Comparison of ENCODE assay signal across 1 cellular context in the genomic region with DNA sequence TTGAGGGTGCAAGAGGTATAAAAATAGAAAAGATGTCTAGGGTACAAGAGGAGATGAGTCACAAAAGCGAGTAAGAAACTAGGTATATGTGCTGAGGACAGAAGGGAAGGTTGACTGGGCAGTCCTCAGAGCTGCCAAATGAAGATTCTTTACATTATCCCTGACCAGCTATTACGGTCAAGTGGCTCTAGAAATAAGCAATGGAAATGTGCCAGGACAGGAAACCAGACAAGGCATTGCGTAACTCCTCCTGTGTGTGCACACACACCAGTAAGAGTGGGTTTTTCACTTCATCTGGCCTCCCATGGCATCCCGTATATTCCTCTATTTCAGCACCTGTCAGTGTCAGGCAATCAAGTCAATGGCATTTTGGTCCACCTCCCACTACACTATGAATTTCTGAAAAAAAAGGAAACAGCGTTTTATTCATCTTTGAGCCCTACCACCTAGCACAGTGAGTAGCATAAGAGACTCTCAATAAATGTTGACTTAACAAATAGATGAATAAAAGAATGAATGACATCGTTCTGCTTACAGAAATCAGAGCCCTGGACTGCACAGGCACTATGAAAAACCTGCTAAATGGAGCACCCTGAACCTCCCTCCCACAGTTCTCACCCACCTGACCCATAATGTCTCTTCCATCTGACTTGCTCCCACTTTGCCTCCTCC.
TF ChIP-seq lines count a peak whose summit lies in the region.

No MANE protein-coding gene starts in this region.

TF ChIP-seq in GM23338, 12 proteins besides CTCF, POLR2A, EP300 and RAD21 (continued from another document):
- TF ChIP-seq, protein P1, sequence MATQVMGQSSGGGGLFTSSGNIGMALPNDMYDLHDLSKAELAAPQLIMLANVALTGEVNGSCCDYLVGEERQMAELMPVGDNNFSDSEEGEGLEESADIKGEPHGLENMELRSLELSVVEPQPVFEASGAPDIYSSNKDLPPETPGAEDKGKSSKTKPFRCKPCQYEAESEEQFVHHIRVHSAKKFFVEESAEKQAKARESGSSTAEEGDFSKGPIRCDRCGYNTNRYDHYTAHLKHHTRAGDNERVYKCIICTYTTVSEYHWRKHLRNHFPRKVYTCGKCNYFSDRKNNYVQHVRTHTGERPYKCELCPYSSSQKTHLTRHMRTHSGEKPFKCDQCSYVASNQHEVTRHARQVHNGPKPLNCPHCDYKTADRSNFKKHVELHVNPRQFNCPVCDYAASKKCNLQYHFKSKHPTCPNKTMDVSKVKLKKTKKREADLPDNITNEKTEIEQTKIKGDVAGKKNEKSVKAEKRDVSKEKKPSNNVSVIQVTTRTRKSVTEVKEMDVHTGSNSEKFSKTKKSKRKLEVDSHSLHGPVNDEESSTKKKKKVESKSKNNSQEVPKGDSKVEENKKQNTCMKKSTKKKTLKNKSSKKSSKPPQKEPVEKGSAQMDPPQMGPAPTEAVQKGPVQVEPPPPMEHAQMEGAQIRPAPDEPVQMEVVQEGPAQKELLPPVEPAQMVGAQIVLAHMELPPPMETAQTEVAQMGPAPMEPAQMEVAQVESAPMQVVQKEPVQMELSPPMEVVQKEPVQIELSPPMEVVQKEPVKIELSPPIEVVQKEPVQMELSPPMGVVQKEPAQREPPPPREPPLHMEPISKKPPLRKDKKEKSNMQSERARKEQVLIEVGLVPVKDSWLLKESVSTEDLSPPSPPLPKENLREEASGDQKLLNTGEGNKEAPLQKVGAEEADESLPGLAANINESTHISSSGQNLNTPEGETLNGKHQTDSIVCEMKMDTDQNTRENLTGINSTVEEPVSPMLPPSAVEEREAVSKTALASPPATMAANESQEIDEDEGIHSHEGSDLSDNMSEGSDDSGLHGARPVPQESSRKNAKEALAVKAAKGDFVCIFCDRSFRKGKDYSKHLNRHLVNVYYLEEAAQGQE (IDR thresholded peaks at IDR 0.05; ENCODE audit: unreplicated experiment) = no peak
- TF ChIP-seq CREB1 (CRISPR knock-in tag; IDR thresholded peaks at IDR 0.05; ENCODE audit: low read depth) (no peak), ETS1 (IDR thresholded peaks at IDR 0.05) (no peak), NANOG (IDR thresholded peaks at IDR 0.05; ENCODE audit: borderline replicate concordance) (no peak), POLR2AphosphoS5 (IDR thresholded peaks at IDR 0.05; ENCODE audit: low read depth) (no peak), ZNF114 (CRISPR knock-in tag; IDR thresholded peaks at IDR 0.05) (no peak)
